ENCODE assay signal across 8 cellular contexts in genomic region chr11:47991266-47991830, GRCh38. TPM values are rescaled to one million over a fixed set of nuclear protein-coding genes. Genes with fewer than 3 reads are reported as not detected.
DNase-seq lines count a peak whose midpoint lies in the region; ATAC-seq and TF ChIP-seq lines count a peak whose summit lies in the region.

No MANE protein-coding gene starts in this region.

- H3K4me3 ChIP-seq in thymus (ENCODE audit: low read length) = no peak overlapping the region
- no peak overlapping the region for H3K4me3 ChIP-seq in sigmoid colon

- DNase-seq in DMS153 treated with DMSO at 0.1 percent for 48 hours (lab: John Stamatoyannopoulos, UW; ENCODE audit: unreplicated experiment) (peak; percentile 41), M059J (ENCODE audit: low read depth) (peak; percentile 94), WTC11 (ENCODE audit: low spot score) (no peak), immature natural killer cell (no peak), sigmoid colon (no peak), SW 1271 (lab: John Stamatoyannopoulos, UW) (no peak)

- 15% methylated on average over 9 of the region's 9 CpGs for WGBS in thymus
- 8 to 16% methylated on average over 9 of the region's 9 CpGs for WGBS in sigmoid colon, 2 donors

- H3K27me3 Mint-ChIP-seq in WTC11 (ENCODE audit: low read depth) (no peaks in the 10 kb centered on the region), immature natural killer cell (ENCODE audit: low read depth in 3 of 3) (peaks cover 0 to 2% (median 0%) of the 10 kb centered on the region in 3 donors)

- H3K9me3 Mint-ChIP-seq in WTC11 = no peaks in the 10 kb centered on the region
- H3K9me3 Mint-ChIP-seq in immature natural killer cell = no peaks in the 10 kb centered on the region

- peaks cover 3% of the 10 kb centered on the region for H3K4me1 ChIP-seq in thymus (ENCODE audit: control insufficient read depth, insufficient read depth, low read length)
- peaks cover 0 to 12% (median 10%) of the 10 kb centered on the region in 4 donors for H3K4me1 ChIP-seq in sigmoid colon

- CTCF ChIA-PET in WTC11 (lab: Charles Lee) = interaction anchor here (0.8 kb wide), 1 partner anchor 13 kb away, joined by 3 read pairs; no protein-coding TSS in a partner anchor

- TF ChIP-seq POLR2A in sigmoid colon (IDR thresholded peaks at IDR 0.05) = no peak

- TF ChIP-seq EP300 in sigmoid colon (IDR thresholded peaks at IDR 0.05) = no peak

- peak overlapping the region; percentile 40 for H3K27ac ChIP-seq in thymus (ENCODE audit: low read depth)
- no peak overlapping the region for H3K27ac ChIP-seq in sigmoid colon

- ATAC-seq in WTC11 (peak; percentile 58), GM21717 (IDR thresholded peaks at IDR 0.05; ENCODE audit: unreplicated experiment) (no peak)

- intact Hi-C loops in sigmoid colon (cut with DNase I) = no loop called here

- TF ChIP-seq CTCF in WTC11 (IDR thresholded peaks at IDR 0.05) = no peak
- no peak for TF ChIP-seq CTCF in sigmoid colon (IDR thresholded peaks at IDR 0.05)

- POLR2A ChIA-PET in WTC11 (lab: Charles Lee) = interaction anchor here (1.0 kb wide), 1 partner anchor 10 kb away, joined by 3 read pairs; no protein-coding TSS in a partner anchor

- H3K27ac Mint-ChIP-seq in WTC11 (peak overlapping the region; percentile 98), immature natural killer cell (peak overlapping the region; percentile 47 to 85 (median 66))

- H3K4me3 Mint-ChIP-seq in WTC11 = no peak overlapping the region
- H3K4me3 Mint-ChIP-seq in immature natural killer cell = peak overlapping the region in 4 of 5 donors; percentile 4 to 66 (median 5)

- H3K27me3 ChIP-seq in thymus (ENCODE audit: control insufficient read depth, insufficient read depth) (no peaks in the 10 kb centered on the region), sigmoid colon (no peaks in the 10 kb centered on the region)

- H3K9me3 ChIP-seq in thymus (ENCODE audit: control insufficient read depth) = no peaks in the 10 kb centered on the region
- no peaks in the 10 kb centered on the region for H3K9me3 ChIP-seq in sigmoid colon

- H3K36me3 Mint-ChIP-seq in WTC11 (peaks cover 3% of the 10 kb centered on the region; the same call in 1 of the 2 replicates), immature natural killer cell (no peaks in the 10 kb centered on the region)

- H3K36me3 ChIP-seq in thymus (ENCODE audit: control insufficient read depth, insufficient read depth) (no peaks in the 10 kb centered on the region), sigmoid colon (no peaks in the 10 kb centered on the region)

- peaks cover 49% of the 10 kb centered on the region for H3K4me1 Mint-ChIP-seq in WTC11
- peaks cover 53 to 77% of the 10 kb centered on the region in 2 donors for H3K4me1 Mint-ChIP-seq in immature natural killer cell

TF ChIP-seq in WTC11, 78 proteins besides CTCF, POLR2A, EP300 and RAD21:
- TF ChIP-seq ZNF416 (CRISPR knock-in tag; IDR thresholded peaks at IDR 0.05) (no peak), ZNF281 (CRISPR knock-in tag; IDR thresholded peaks at IDR 0.05) (no peak), GTF2I (CRISPR knock-in tag; conservative IDR thresholded peaks at IDR 0.05) (no peak), ZSCAN18 (CRISPR knock-in tag; IDR thresholded peaks at IDR 0.05) (no peak)

RNA-seq across cellular contexts. Expression of gene PTPRJ, which starts 11.0 kb away (rescaled TPM):
- total RNA-seq in M059J (2014; rRNA removed; shearing (Covaris generic)) = 32.7 and 54.8 TPM in 2 replicates
- total RNA-seq in WTC11 (2021) = 17.1 to 19.5 TPM (median 17.9 TPM) in 3 replicates
- polyA plus RNA-seq in immature natural killer cell = 10 to 100 TPM; 10.0 to 19.0 (median 18.0) TPM
- polyA plus RNA-seq in thymus = 4.4 TPM
- total RNA-seq in sigmoid colon = 10 to 100 TPM in 3 of 4 donors, 1 to 10 TPM in 1; 7.9 to 12.2 (median 10.3) TPM
- 10 to 100 TPM in 1 of 3 donors, 1 to 10 TPM in 2; 2.4 to 23.3 (median 5.3) TPM for polyA plus RNA-seq in sigmoid colon

Comparison
In these comparisons a context has a peak if more than half of its experiments do, and no peak if none do; other contexts are left out.
1. DNase-seq: peak in DMS153 treated with DMSO at 0.1 percent for 48 hours (single experiment) and M059J (single experiment); none in WTC11 (single experiment), immature natural killer cell (0 of 3), sigmoid colon (single experiment) and SW 1271 (0 of 2).